In genomic region chr9:31445357-31445756, GRCh38 we compare ENCODE assay signal across 13 cellular contexts.
"Had no signal": no experiment of that assay in that cellular context is flagged by ENCODE, and none has a peak within 500 bp of the region (broad histone marks: within the 10 kb centered on the region; RNA-seq: fewer than 3 reads in every experiment).

No MANE protein-coding gene starts in this region.

- ATAC-seq: activated T-cell treated with anti-CD3 and anti-CD28 coated beads, Interleukin-2, amount 50 U/mL, for 4 hours had no signal

- H3K9me3 ChIP-seq: breast epithelium, esophagus squamous epithelium, tibial artery, vagina had no signal

- H3K36me3 Mint-ChIP-seq: activated CD4-positive, alpha-beta memory T cell treated with anti-CD3 and anti-CD28 coated beads for 36 hours had no signal

- H3K9me3 Mint-ChIP-seq: activated CD4-positive, alpha-beta memory T cell treated with anti-CD3 and anti-CD28 coated beads for 36 hours; activated T-cell treated with anti-CD3 and anti-CD28 coated beads, Interleukin-2, amount 50 U/mL, for 4 hours; nephron; T-helper 2 cell treated with Interferon-gamma antibody and Interleukin-4, amounts not matched to agents 5 μg/mL and 100 μg/mL, for 36 hours had no signal

- DNase-seq: activated CD4-positive, alpha-beta memory T cell treated with anti-CD3 and anti-CD28 coated beads for 36 hours; activated gamma-delta T cell; activated T-cell treated with anti-CD3 and anti-CD28 coated beads, Interleukin-2, amount 50 U/mL, for 4 hours; aorta; dorsolateral prefrontal cortex; esophagus squamous epithelium; foreskin fibroblast; tibial artery had no signal

- H3K36me3 ChIP-seq: breast epithelium, esophagus squamous epithelium, tibial artery, vagina had no signal

- H3K27ac ChIP-seq: breast epithelium, esophagus squamous epithelium, tibial artery, vagina had no signal

- H3K27me3 Mint-ChIP-seq: activated CD4-positive, alpha-beta memory T cell treated with anti-CD3 and anti-CD28 coated beads for 36 hours; activated naive CD8-positive, alpha-beta T cell had no signal

- H3K4me3 Mint-ChIP-seq: activated CD4-positive, alpha-beta memory T cell treated with anti-CD3 and anti-CD28 coated beads for 36 hours; activated naive CD8-positive, alpha-beta T cell; activated T-cell treated with anti-CD3 and anti-CD28 coated beads, Interleukin-2, amount 50 U/mL, for 4 hours; nephron; T-helper 2 cell treated with Interferon-gamma antibody and Interleukin-4, amounts not matched to agents 5 μg/mL and 100 μg/mL, for 36 hours had no signal

- H3K27me3 ChIP-seq: breast epithelium, dorsolateral prefrontal cortex, esophagus squamous epithelium, tibial artery, vagina had no signal

- H3K4me3 ChIP-seq: breast epithelium, dorsolateral prefrontal cortex, esophagus squamous epithelium, tibial artery, vagina had no signal

- H3K27ac Mint-ChIP-seq: activated CD4-positive, alpha-beta memory T cell treated with anti-CD3 and anti-CD28 coated beads for 36 hours; activated naive CD8-positive, alpha-beta T cell; T-helper 2 cell treated with Interferon-gamma antibody and Interleukin-4, amounts not matched to agents 5 μg/mL and 100 μg/mL, for 36 hours had no signal

- H3K4me1 ChIP-seq: breast epithelium, esophagus squamous epithelium, tibial artery, vagina had no signal
